ENCODE assay signal across 33 cellular contexts in the genomic region with DNA sequence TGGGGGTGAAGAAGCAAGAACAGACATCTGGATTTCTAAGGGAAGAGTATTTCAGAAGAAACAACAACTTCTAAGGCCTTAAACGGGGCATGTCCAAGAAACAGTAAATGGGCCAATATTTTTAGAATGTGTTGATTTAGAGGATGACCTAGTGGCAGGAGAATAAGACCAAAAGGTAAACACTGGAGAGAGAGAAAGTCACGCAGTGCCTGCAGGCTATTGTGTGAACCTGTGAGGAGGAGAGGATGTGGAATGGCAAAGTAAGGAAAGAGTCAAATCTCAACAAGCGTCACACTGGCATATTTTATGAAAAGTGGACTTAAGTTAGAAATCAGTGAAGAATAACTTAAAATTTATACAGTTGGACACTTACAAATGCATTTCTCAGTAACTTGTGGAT.
"Had no signal": no experiment of that assay in that cellular context is flagged by ENCODE, and none has a peak within 500 bp of the region (broad histone marks: within the 10 kb centered on the region; RNA-seq: fewer than 3 reads in every experiment).

No MANE protein-coding gene starts in this region.

- H3K4me1 Mint-ChIP-seq: activated B cell treated with CpG ODN at 0.5 μM for 24 hours; activated naive CD4-positive, alpha-beta T cell treated with anti-CD3 and anti-CD28 coated beads, Interleukin-2, amount 50 U/mL, for 24 hours; activated naive CD8-positive, alpha-beta T cell treated with anti-CD3 and anti-CD28 coated beads for 36 hours; activated naive CD8-positive, alpha-beta T cell treated with anti-CD3 and anti-CD28 coated beads, Interleukin-2, amount 50 U/mL, for 24 hours; activated T-helper 17 cell treated with anti-CD3 and anti-CD28 coated beads, Interleukin-2, amount 50 U/mL, for 72 hours; T-helper 17 cell had no signal

- H3K9me3 ChIP-seq: adrenal gland, body of pancreas, esophagus muscularis mucosa, gastroesophageal sphincter had no signal

- H3K36me3 Mint-ChIP-seq: activated naive CD4-positive, alpha-beta T cell treated with anti-CD3 and anti-CD28 coated beads, Interleukin-2, amount 50 U/mL, for 24 hours; activated naive CD8-positive, alpha-beta T cell treated with anti-CD3 and anti-CD28 coated beads for 36 hours had no signal

- DNase-seq: activated B cell treated with CpG ODN at 0.5 μM for 24 hours; activated CD4-positive, alpha-beta T cell treated with anti-CD3 and anti-CD28 coated beads for 48 hours; activated CD4-positive, alpha-beta T cell treated with anti-CD3 and anti-CD28 coated beads, Interleukin-2, amount 50 U/mL, for 1 hour; activated CD4-positive, alpha-beta T cell treated with anti-CD3 and anti-CD28 coated beads, Interleukin-2, amount 50 U/mL, for 48 hours; activated CD8-positive, alpha-beta memory T cell treated with anti-CD3 and anti-CD28 coated beads for 24 hours; activated CD8-positive, alpha-beta T cell treated with anti-CD3 and anti-CD28 coated beads for 36 hours; activated effector memory CD4-positive, alpha-beta T cell treated with Interleukin-2 at 50 U/mL for 16 hours; activated gamma-delta T cell treated with Interleukin-2 at 50 U/mL for 16 hours; activated naive CD4-positive, alpha-beta T cell treated with Interleukin-2 at 50 U/mL for 16 hours; activated naive CD8-positive, alpha-beta T cell treated with anti-CD3 and anti-CD28 coated beads for 36 hours; activated naive CD8-positive, alpha-beta T cell treated with anti-CD3 and anti-CD28 coated beads, Interleukin-2, amount 50 U/mL, for 24 hours; activated T-cell treated with anti-CD3 and anti-CD28 coated beads, Interleukin-2, amount 50 U/mL, for 4 hours; adrenal gland; amygdala; aorta; body of pancreas; caudate nucleus; cortex of kidney; effector memory CD4-positive, alpha-beta T cell; endodermal cell; erythroblast; foreskin melanocyte; heart right ventricle; T-helper 17 cell; T1000; WERI-Rb-1 had no signal

- H3K79me2 ChIP-seq: hepatocyte had no signal

- H3K4me2 ChIP-seq: hepatocyte had no signal

- H3K36me3 ChIP-seq: adrenal gland, esophagus muscularis mucosa, gastroesophageal sphincter, heart right ventricle, WERI-Rb-1 had no signal

- H3K27me3 ChIP-seq: adrenal gland, body of pancreas, esophagus muscularis mucosa, gastroesophageal sphincter, hepatocyte had no signal

- H3K27ac ChIP-seq: adrenal gland, body of pancreas, esophagus muscularis mucosa, gastroesophageal sphincter, heart right ventricle, hepatocyte, WERI-Rb-1 had no signal

- H3K4me3 ChIP-seq: adrenal gland, body of pancreas, esophagus muscularis mucosa, gastroesophageal sphincter, heart right ventricle, hepatocyte had no signal

- FAIRE-seq: colon had no signal

- H3K4me3 Mint-ChIP-seq: activated B cell treated with CpG ODN at 0.5 μM for 24 hours; activated CD8-positive, alpha-beta T cell treated with anti-CD3 and anti-CD28 coated beads for 36 hours; activated naive CD4-positive, alpha-beta T cell treated with anti-CD3 and anti-CD28 coated beads, Interleukin-2, amount 50 U/mL, for 24 hours; activated naive CD8-positive, alpha-beta T cell treated with anti-CD3 and anti-CD28 coated beads for 36 hours; activated naive CD8-positive, alpha-beta T cell treated with anti-CD3 and anti-CD28 coated beads, Interleukin-2, amount 50 U/mL, for 24 hours; activated T-cell treated with anti-CD3 and anti-CD28 coated beads, Interleukin-2, amount 50 U/mL, for 4 hours; activated T-helper 17 cell treated with anti-CD3 and anti-CD28 coated beads, Interleukin-2, amount 50 U/mL, for 72 hours; endodermal cell; T-helper 17 cell; T-helper 2 cell treated with Interferon-gamma antibody and Interleukin-4, amounts not matched to agents 5 μg/mL and 100 μg/mL, for 36 hours had no signal

- H3K9me3 Mint-ChIP-seq: activated T-cell treated with anti-CD3 and anti-CD28 coated beads, Interleukin-2, amount 50 U/mL, for 4 hours; endodermal cell; T-helper 2 cell treated with Interferon-gamma antibody and Interleukin-4, amounts not matched to agents 5 μg/mL and 100 μg/mL, for 36 hours had no signal

- H3K27ac Mint-ChIP-seq: activated B cell treated with CpG ODN at 0.5 μM for 24 hours; activated CD8-positive, alpha-beta T cell treated with anti-CD3 and anti-CD28 coated beads for 36 hours; activated naive CD4-positive, alpha-beta T cell treated with anti-CD3 and anti-CD28 coated beads, Interleukin-2, amount 50 U/mL, for 24 hours; activated naive CD8-positive, alpha-beta T cell treated with anti-CD3 and anti-CD28 coated beads for 36 hours; activated naive CD8-positive, alpha-beta T cell treated with anti-CD3 and anti-CD28 coated beads, Interleukin-2, amount 50 U/mL, for 24 hours; activated T-helper 17 cell treated with anti-CD3 and anti-CD28 coated beads, Interleukin-2, amount 50 U/mL, for 72 hours; endodermal cell; T-helper 17 cell; T-helper 2 cell treated with Interferon-gamma antibody and Interleukin-4, amounts not matched to agents 5 μg/mL and 100 μg/mL, for 36 hours had no signal

- H3K4me1 ChIP-seq: adrenal gland, body of pancreas, heart right ventricle had no signal

- H2AFZ ChIP-seq: hepatocyte had no signal
